Comparison of ENCODE assay signal across 8 cellular contexts in the genomic region with DNA sequence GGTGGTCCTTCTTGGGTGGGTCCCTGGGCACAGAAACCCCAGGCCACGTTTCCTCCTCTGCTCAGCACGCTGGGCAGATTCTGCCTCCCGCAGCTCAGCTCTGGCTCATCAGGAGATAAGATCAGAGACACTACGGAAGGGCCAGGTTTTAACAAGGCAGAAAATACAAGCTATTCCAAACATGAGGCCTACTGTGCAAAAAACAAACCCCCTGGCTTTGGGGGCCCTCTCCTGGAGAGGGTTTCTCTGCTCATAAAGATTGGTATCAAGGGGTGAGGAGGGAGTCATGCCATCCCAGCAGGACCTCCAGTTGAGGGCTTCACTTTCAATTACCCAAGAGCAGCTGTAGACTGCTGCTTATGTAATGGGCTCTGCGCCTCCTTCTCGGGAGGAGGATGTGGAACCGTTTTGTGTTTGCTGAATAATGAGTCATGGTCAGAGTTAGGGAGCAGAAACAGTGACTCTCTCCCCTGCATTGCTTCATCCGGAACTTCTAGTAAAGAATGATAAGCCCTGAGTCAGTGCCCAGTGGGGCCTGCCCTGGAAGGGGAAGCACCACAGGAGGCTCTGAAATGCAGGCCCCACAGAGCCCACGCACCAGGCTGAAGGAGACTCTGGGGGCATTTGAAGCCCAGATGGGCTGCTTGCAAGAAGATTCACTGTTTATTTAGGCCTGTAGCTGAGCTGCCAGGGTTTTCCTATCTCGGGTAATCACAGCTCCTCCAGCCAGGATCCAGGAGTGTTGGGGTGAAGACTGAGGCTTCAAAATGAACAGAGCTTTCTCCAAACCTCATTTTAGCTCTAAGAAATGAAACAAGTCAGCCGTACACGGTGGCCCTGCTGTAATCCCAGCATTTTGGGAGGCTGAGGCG.
DNase-seq lines count a peak whose midpoint lies in the region; ATAC-seq, FAIRE-seq and TF ChIP-seq lines count a peak whose summit lies in the region.

No MANE protein-coding gene starts in this region.

- no peak overlapping the region for H3K4me3 ChIP-seq in brain microvascular endothelial cell (ENCODE audit: low read depth, low read length)
- H3K4me3 ChIP-seq in small intestine (ENCODE audit: low read depth in 1 of 2, low read length in 2 of 2) = no peak overlapping the region

- FAIRE-seq in RCC 7860 (lab: Jason Lieb, UNC) = peak; percentile 94
- FAIRE-seq in small intestine (lab: Jason Lieb, UNC) = no peak

- H3K27ac ChIP-seq in brain microvascular endothelial cell (peak overlapping the region; percentile 98), small intestine (ENCODE audit: low read depth in 1 of 2, low read length in 1 of 2) (peak overlapping the region; percentile 38 to 90)

- TF ChIP-seq CTCF in brain microvascular endothelial cell (IDR thresholded peaks at IDR 0.05; ENCODE audit: low read depth, low read length, missing control alignments) = peak; percentile 65

- DNase-seq in AML-193 (lab: John Stamatoyannopoulos, UW) (peak; percentile 97 to 98), RCC 7860 (ENCODE audit: low spot score) (peak; percentile 100), brain microvascular endothelial cell (peak; percentile 99), iris pigment epithelial cell (ENCODE audit: low read depth) (peak; percentile 100), small intestine (peak; percentile 96), NCI-H2171 treated with DMSO at 0.1 percent for 48 hours (lab: John Stamatoyannopoulos, UW) (no peak)

- in situ Hi-C loops in brain microvascular endothelial cell (cut with HindIII; ENCODE audit: low pct_ligation_motif_present, low sequenced_read_pairs) = no loop called here

- peak; percentile 93 for ATAC-seq in GM18873 (IDR thresholded peaks at IDR 0.05; ENCODE audit: low FRiP score, unreplicated experiment)
- ATAC-seq in HG03066 (IDR thresholded peaks at IDR 0.05; ENCODE audit: low read depth, unreplicated experiment) = peak; percentile 97

- H3K27me3 ChIP-seq in brain microvascular endothelial cell (replicated peaks) (no peaks in the 10 kb centered on the region), small intestine (ENCODE audit: control insufficient read depth in 2 of 2, insufficient read depth in 2 of 2, low read length in 2 of 2) (no peaks in the 10 kb centered on the region)

- H3K9me3 ChIP-seq in small intestine (ENCODE audit: control insufficient read depth, low read depth) = no peaks in the 10 kb centered on the region

- 25 to 44% (median 32%) methylated on average over 13 of the region's 13 CpGs for WGBS in small intestine, 3 donors

- H3K4me1 ChIP-seq in small intestine (ENCODE audit: control insufficient read depth in 2 of 2, insufficient read depth in 1 of 2, low read depth in 1 of 2, low read length in 1 of 2) = peaks cover 0 to 5% of the 10 kb centered on the region in 2 donors

- H3K36me3 ChIP-seq in brain microvascular endothelial cell (replicated peaks) = no peaks in the 10 kb centered on the region
- H3K36me3 ChIP-seq in small intestine (ENCODE audit: control insufficient read depth in 2 of 2, insufficient read depth in 2 of 2, low read length in 2 of 2) = no peaks in the 10 kb centered on the region
